In genomic region chr9:68547417-68547816, GRCh38 we compare ENCODE assay signal across 17 cellular contexts. TPM values are rescaled to one million over a fixed set of nuclear protein-coding genes. Genes with fewer than 3 reads are reported as not detected.
A peak's percentile ranks its signal among the peaks of the same experiment; 100 is the strongest.
DNase-seq lines count a peak whose midpoint lies in the region; ATAC-seq, FAIRE-seq and TF ChIP-seq lines count a peak whose summit lies in the region.
"Had no signal": no experiment of that assay in that cellular context is flagged by ENCODE, and none has a peak within 500 bp of the region (broad histone marks: within the 10 kb centered on the region; RNA-seq: fewer than 3 reads in every experiment).

No MANE protein-coding gene starts in this region.

- no peaks in the 10 kb centered on the region for H3K79me2 ChIP-seq in OCI-LY3 (ENCODE audit: low read length)

- ATAC-seq in left ventricle myocardium superior (peak; percentile 65), HG02588 (IDR thresholded peaks at IDR 0.05; ENCODE audit: unreplicated experiment) (no peak), HG03565 (IDR thresholded peaks at IDR 0.05; ENCODE audit: unreplicated experiment) (no peak)
- ATAC-seq: activated T-helper 17 cell treated with anti-CD3 and anti-CD28 coated beads, Interleukin-2, amount 50 U/mL, for 72 hours had no signal

- H3K4me3 ChIP-seq in OCI-LY3 (ENCODE audit: low read length) (peak overlapping the region; percentile 42), spleen (peak overlapping the region in 1 of 8 donors; percentile 56)

- DNase-seq in GM19239 (ENCODE audit: insufficient read length, low spot score) (no peak), left ventricle myocardium superior (no peak), spleen (no peak), cerebellum (ENCODE audit: low spot score) (no peak)
- DNase-seq: hippocampal formation; kidney; NCI-H1417 treated with DMSO at 0.1 percent for 48 hours; stimulated activated CD4-positive, alpha-beta T cell treated with anti-CD3 and anti-CD28 coated beads, Interleukin-4, amount 100 ng/mL, for 1 hour had no signal

- intact Hi-C loops in left ventricle myocardium superior (cut with micrococcal nuclease) (no loop called here), spleen (cut with DNase I; ENCODE audit: low total_unique reads) (no loop called here)

- FAIRE-seq in GM19239 (lab: Jason Lieb, UNC): peak; percentile 39
- FAIRE-seq: D721Med, H54 had no signal

- no peak for TF ChIP-seq POLR2A in spleen (IDR thresholded peaks at IDR 0.05)

- no peak overlapping the region for H2AFZ ChIP-seq in OCI-LY3 (ENCODE audit: low read depth, low read length)

- H4K20me1 ChIP-seq in OCI-LY3 (ENCODE audit: insufficient read depth, low read length): no peaks in the 10 kb centered on the region

- peak overlapping the region; percentile 66 for H3K4me2 ChIP-seq in OCI-LY3 (ENCODE audit: low read length)
- H3K4me2 ChIP-seq: KMS-11 had no signal

- H3K9me3 ChIP-seq in OCI-LY3 (ENCODE audit: insufficient read depth, low read length) (no peaks in the 10 kb centered on the region), spleen (no peaks in the 10 kb centered on the region)

- H3K36me3 ChIP-seq in OCI-LY3 (replicated peaks; ENCODE audit: low read depth, low read length) (no peaks in the 10 kb centered on the region), spleen (no peaks in the 10 kb centered on the region)

- H3K4me1 ChIP-seq in OCI-LY3 (ENCODE audit: low read length) (peaks cover 46% of the 10 kb centered on the region), spleen (peaks cover 0 to 46% (median 22%) of the 10 kb centered on the region in 6 donors)

- TF ChIP-seq CTCF in OCI-LY3 (IDR thresholded peaks at IDR 0.05; ENCODE audit: low read depth, low read length) (no peak), spleen (IDR thresholded peaks at IDR 0.05 in 8 of 11, conservative IDR thresholded peaks at IDR 0.05 in 3 of 11) (peak in 1 of 11 experiments; percentile 7)

- H3K9ac ChIP-seq in OCI-LY3 (ENCODE audit: low read length): peak overlapping the region; percentile 42; the same call in 1 of the 2 replicates
- H3K9ac ChIP-seq: KMS-11 had no signal

- peak overlapping the region; percentile 89 for H3K27ac ChIP-seq in OCI-LY3 (ENCODE audit: low read length)
- H3K27ac ChIP-seq in spleen: peak overlapping the region in 7 of 8 donors; percentile 76 to 91 (median 87)
- H3K27ac ChIP-seq: KMS-11 had no signal

- H3K27me3 ChIP-seq in OCI-LY3 (ENCODE audit: low read depth, low read length) (no peaks in the 10 kb centered on the region), spleen (replicated peaks in 1 of 7) (no peaks in the 10 kb centered on the region)

RNA-seq across cellular contexts. Expression of gene TMEM252, which starts 6.7 kb away (rescaled TPM):
- not detected for total RNA-seq in left ventricle myocardium superior
- total RNA-seq in spleen: under 1 TPM in 1 of 7 donors, not detected in 6; 0.85 TPM
- polyA plus RNA-seq in spleen: not detected
- total RNA-seq in cerebellum: not detected
- total RNA-seq: activated T-helper 17 cell treated with anti-CD3 and anti-CD28 coated beads, Interleukin-2, amount 50 U/mL, for 72 hours; G401; omental fat pad had no signal
